ENCODE assay signal across 14 cellular contexts in genomic region chr4:15410750-15411149, GRCh38. TPM values are rescaled to one million over a fixed set of nuclear protein-coding genes. Genes with fewer than 3 reads are reported as not detected.
DNase-seq lines count a peak whose midpoint lies in the region; ATAC-seq and TF ChIP-seq lines count a peak whose summit lies in the region.
"Had no signal": no experiment of that assay in that cellular context is flagged by ENCODE, and none has a peak within 500 bp of the region (broad histone marks: within the 10 kb centered on the region; RNA-seq: fewer than 3 reads in every experiment).

No MANE protein-coding gene starts in this region.

- no peak overlapping the region for H2AFZ ChIP-seq in neural progenitor cell (replicated peaks)

- no peaks in the 10 kb centered on the region for H3K79me2 ChIP-seq in neural progenitor cell (ENCODE audit: low read depth)

- H3K27me3 Mint-ChIP-seq in activated naive CD8-positive, alpha-beta T cell treated with anti-CD3 and anti-CD28 coated beads for 36 hours, result no peaks in the 10 kb centered on the region
- H3K27me3 Mint-ChIP-seq in naive thymus-derived CD4-positive, alpha-beta T cell, result peaks cover 0 to 3% (median 0%) of the 10 kb centered on the region in 5 donors
- peaks cover 4% of the 10 kb centered on the region for H3K27me3 Mint-ChIP-seq in neural progenitor cell (ENCODE audit: insufficient read depth, low read depth)
- H3K27me3 Mint-ChIP-seq in nephron progenitor cell (ENCODE audit: low read depth, poor library complexity), result peaks cover 1% of the 10 kb centered on the region

- CTCF ChIA-PET in naive thymus-derived CD4-positive, alpha-beta T cell (lab: Charles Lee), result interaction anchor here (0.5 to 1.0 kb wide), 2 partner anchors 45 to 47 kb away, joined by 3 to 6 read pairs; no protein-coding TSS in a partner anchor

- peak overlapping the region; percentile 41 for H3K27ac ChIP-seq in naive thymus-derived CD4-positive, alpha-beta T cell (ENCODE audit: low read depth, low read length)
- H3K27ac ChIP-seq in neural progenitor cell, result no peak overlapping the region
- H3K27ac ChIP-seq: 22Rv1 had no signal

- H3K9me3 ChIP-seq in naive thymus-derived CD4-positive, alpha-beta T cell (ENCODE audit: control insufficient read depth in 2 of 3, low read length in 3 of 3), result no peaks in the 10 kb centered on the region
- no peaks in the 10 kb centered on the region for H3K9me3 ChIP-seq in neural progenitor cell (ENCODE audit: low read depth)

- H3K4me1 ChIP-seq in naive thymus-derived CD4-positive, alpha-beta T cell (ENCODE audit: control insufficient read depth in 2 of 2, insufficient read depth in 2 of 2, low read length in 2 of 2), result peaks cover 12 to 46% of the 10 kb centered on the region in 2 donors
- H3K4me1 ChIP-seq in neural progenitor cell, result no peaks in the 10 kb centered on the region

- TF ChIP-seq CTCF in neural progenitor cell (IDR thresholded peaks at IDR 0.05), result no peak
- no peak for TF ChIP-seq CTCF in nephron progenitor cell (IDR thresholded peaks at IDR 0.05)

- H3K4me1 Mint-ChIP-seq in activated naive CD8-positive, alpha-beta T cell treated with anti-CD3 and anti-CD28 coated beads for 36 hours, result peaks cover 39% of the 10 kb centered on the region
- H3K4me1 Mint-ChIP-seq in naive thymus-derived CD4-positive, alpha-beta T cell, result peaks cover 25 to 68% (median 63%) of the 10 kb centered on the region in 7 donors
- H3K4me1 Mint-ChIP-seq in neural progenitor cell (peaks cover 8% of the 10 kb centered on the region), nephron progenitor cell (peaks cover 19% of the 10 kb centered on the region)

- H3K36me3 Mint-ChIP-seq in activated naive CD8-positive, alpha-beta T cell treated with anti-CD3 and anti-CD28 coated beads for 36 hours, result no peaks in the 10 kb centered on the region
- H3K36me3 Mint-ChIP-seq in naive thymus-derived CD4-positive, alpha-beta T cell, result peaks cover 0 to 4% (median 0%) of the 10 kb centered on the region in 5 donors
- H3K36me3 Mint-ChIP-seq in neural progenitor cell, result no peaks in the 10 kb centered on the region
- H3K36me3 Mint-ChIP-seq in nephron progenitor cell (ENCODE audit: low read depth), result no peaks in the 10 kb centered on the region

- H3K27me3 ChIP-seq in naive thymus-derived CD4-positive, alpha-beta T cell (ENCODE audit: control insufficient read depth in 2 of 2, insufficient read depth in 2 of 2, low read length in 2 of 2), result no peaks in the 10 kb centered on the region
- H3K27me3 ChIP-seq in neural progenitor cell, result no peaks in the 10 kb centered on the region

- ATAC-seq in naive thymus-derived CD4-positive, alpha-beta T cell, result peak; percentile 71
- no peak for ATAC-seq in GM19351 (IDR thresholded peaks at IDR 0.05; ENCODE audit: unreplicated experiment)
- ATAC-seq: PC-3 had no signal

- peak overlapping the region; percentile 52 for H3K27ac Mint-ChIP-seq in activated naive CD8-positive, alpha-beta T cell treated with anti-CD3 and anti-CD28 coated beads for 36 hours
- peak overlapping the region in 8 of 9 donors; percentile 73 to 93 (median 85) for H3K27ac Mint-ChIP-seq in naive thymus-derived CD4-positive, alpha-beta T cell
- no peak overlapping the region for H3K27ac Mint-ChIP-seq in neural progenitor cell
- H3K27ac Mint-ChIP-seq in nephron progenitor cell, result no peak overlapping the region

- POLR2A ChIA-PET in naive thymus-derived CD4-positive, alpha-beta T cell (lab: Charles Lee), result interaction anchor here (1.0 kb wide), 1 partner anchor 9 kb away, joined by 6 read pairs; no protein-coding TSS in a partner anchor

- no peaks in the 10 kb centered on the region for H3F3A ChIP-seq in neural progenitor cell (ENCODE audit: low read depth)

- H3K9me3 Mint-ChIP-seq in activated naive CD8-positive, alpha-beta T cell treated with anti-CD3 and anti-CD28 coated beads for 36 hours, result no peaks in the 10 kb centered on the region
- H3K9me3 Mint-ChIP-seq in naive thymus-derived CD4-positive, alpha-beta T cell, result peaks cover 0 to 5% (median 0%) of the 10 kb centered on the region in 11 donors
- no peaks in the 10 kb centered on the region for H3K9me3 Mint-ChIP-seq in neural progenitor cell
- H3K9me3 Mint-ChIP-seq in nephron progenitor cell, result no peaks in the 10 kb centered on the region

- no peaks in the 10 kb centered on the region for H4K20me1 ChIP-seq in neural progenitor cell (ENCODE audit: low read depth)

- H3K4me3 ChIP-seq in naive thymus-derived CD4-positive, alpha-beta T cell (ENCODE audit: low read length), result peak overlapping the region; percentile 41
- no peak overlapping the region for H3K4me3 ChIP-seq in neural progenitor cell

- intact Hi-C loops in naive thymus-derived CD4-positive, alpha-beta T cell (cut with micrococcal nuclease), result loop anchor here in 1 of 2 donors (1.0 to 5.0 kb wide), 5 partner anchors 9 to 408 kb away; partner anchors contain the start of gene CPEB2

- no peak overlapping the region for H3K9ac ChIP-seq in neural progenitor cell

- H3K36me3 ChIP-seq in naive thymus-derived CD4-positive, alpha-beta T cell (ENCODE audit: control insufficient read depth in 2 of 3, insufficient read depth in 3 of 3, low read length in 3 of 3), result no peaks in the 10 kb centered on the region
- no peaks in the 10 kb centered on the region for H3K36me3 ChIP-seq in neural progenitor cell

- peak overlapping the region; percentile 47 for H3K4me3 Mint-ChIP-seq in activated naive CD8-positive, alpha-beta T cell treated with anti-CD3 and anti-CD28 coated beads for 36 hours
- peak overlapping the region; percentile 43 to 82 (median 70) for H3K4me3 Mint-ChIP-seq in naive thymus-derived CD4-positive, alpha-beta T cell
- H3K4me3 Mint-ChIP-seq in neural progenitor cell, result no peak overlapping the region
- H3K4me3 Mint-ChIP-seq in nephron progenitor cell, result no peak overlapping the region

- no peak overlapping the region for H3K4me2 ChIP-seq in neural progenitor cell

- DNase-seq in SIG-M5 treated with dmso at 0.1 percent for 504 hours (lab: John Stamatoyannopoulos, UW; ENCODE audit: unreplicated experiment), result peak; percentile 48
- DNase-seq in SIG-M5 (lab: John Stamatoyannopoulos, UW), result no peak
- peak; percentile 35 for DNase-seq in LHCN-M2 (ENCODE audit: low read depth)
- DNase-seq in activated naive CD8-positive, alpha-beta T cell treated with anti-CD3 and anti-CD28 coated beads for 36 hours, result no peak
- DNase-seq in naive thymus-derived CD4-positive, alpha-beta T cell, result peak in 6 of 9 donors; percentile 30 to 56 (median 42)
- no peak for DNase-seq in neural progenitor cell (ENCODE audit: low spot score)
- no peak for DNase-seq in nephron progenitor cell
- DNase-seq: activated CD8-positive, alpha-beta memory T cell treated with anti-CD3 and anti-CD28 coated beads, Interleukin-2, amount 50 U/mL, for 4 hours; H7; PC-3; stimulated activated CD4-positive, alpha-beta T cell treated with anti-CD3 and anti-CD28 coated beads, Interleukin-2, amount 100 ng/mL, for 48 hours had no signal

RNA-seq across cellular contexts. Expression of gene C1QTNF7, which starts 17.1 kb away (rescaled TPM):
- not detected in 2 replicates for total RNA-seq in LHCN-M2 (2014; rRNA removed)
- polyA plus RNA-seq in LHCN-M2 (2012), result not detected
- not detected for total RNA-seq in activated naive CD8-positive, alpha-beta T cell treated with anti-CD3 and anti-CD28 coated beads for 36 hours
- under 1 TPM in 1 of 5 experiments, not detected in 4; 0.27 TPM for total RNA-seq in naive thymus-derived CD4-positive, alpha-beta T cell
- polyA plus RNA-seq in naive thymus-derived CD4-positive, alpha-beta T cell, result not detected
- not detected in 2 replicates for total RNA-seq in neural progenitor cell (ENCODE audit: low replicate concordance)
- total RNA-seq: epithelial cell of proximal tubule, H7, PC-3 had no signal

RNA-seq across cellular contexts. Expression of gene CC2D2A, which starts 58.9 kb away (rescaled TPM):
- total RNA-seq in LHCN-M2 (2014; rRNA removed), result 24.9 and 31.5 TPM in 2 replicates
- 15.9 TPM for polyA plus RNA-seq in LHCN-M2 (2012)
- total RNA-seq in activated naive CD8-positive, alpha-beta T cell treated with anti-CD3 and anti-CD28 coated beads for 36 hours, result not detected
- total RNA-seq in naive thymus-derived CD4-positive, alpha-beta T cell, result 1 to 10 TPM in 1 of 5 experiments, not detected in 4; 1.3 TPM
- not detected for polyA plus RNA-seq in naive thymus-derived CD4-positive, alpha-beta T cell
- 18.9 and 40.0 TPM in 2 replicates for total RNA-seq in neural progenitor cell (ENCODE audit: low replicate concordance)

Comparison
In these comparisons a context has a peak if more than half of its experiments do, and no peak if none do; other contexts are left out.
1. DNase-seq: peak in SIG-M5 treated with dmso at 0.1 percent for 504 hours (single experiment), LHCN-M2 (single experiment) and naive thymus-derived CD4-positive, alpha-beta T cell (6 of 9); none in SIG-M5 (single experiment), activated naive CD8-positive, alpha-beta T cell treated with anti-CD3 and anti-CD28 coated beads for 36 hours (single experiment), neural progenitor cell (single experiment) and nephron progenitor cell (single experiment).
2. H3K27ac Mint-ChIP-seq: peak in activated naive CD8-positive, alpha-beta T cell treated with anti-CD3 and anti-CD28 coated beads for 36 hours (single experiment) and naive thymus-derived CD4-positive, alpha-beta T cell (8 of 9); none in neural progenitor cell (single experiment) and nephron progenitor cell (single experiment).
3. H3K4me3 Mint-ChIP-seq: peak in activated naive CD8-positive, alpha-beta T cell treated with anti-CD3 and anti-CD28 coated beads for 36 hours (single experiment) and naive thymus-derived CD4-positive, alpha-beta T cell (10 of 10); none in neural progenitor cell (single experiment) and nephron progenitor cell (single experiment).